In the genomic region with DNA sequence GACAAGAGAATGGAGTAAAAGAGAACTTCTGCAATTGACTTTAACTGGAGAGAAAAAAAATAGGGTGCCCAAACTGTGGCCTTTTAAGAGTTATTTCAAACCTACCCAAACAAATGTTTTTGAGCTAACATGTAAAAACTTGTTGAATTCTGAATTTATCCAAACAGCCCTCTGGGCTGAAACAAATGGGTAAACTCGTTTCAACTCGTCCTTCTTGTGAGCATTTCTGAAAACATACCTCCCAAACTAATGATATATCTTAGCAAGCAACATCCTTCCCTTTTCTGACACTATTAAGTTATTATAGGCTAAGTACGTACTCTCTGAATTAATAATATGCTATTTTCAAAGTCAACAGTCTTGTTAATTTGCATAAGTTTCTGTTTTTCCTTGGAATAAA, we compare ENCODE assay signal across 23 cellular contexts.
DNase-seq lines count a peak whose midpoint lies in the region; ATAC-seq and TF ChIP-seq lines count a peak whose summit lies in the region.
"Had no signal": no experiment of that assay in that cellular context is flagged by ENCODE, and none has a peak within 500 bp of the region (broad histone marks: within the 10 kb centered on the region; RNA-seq: fewer than 3 reads in every experiment).

No MANE protein-coding gene starts in this region.

- POLR2A ChIA-PET in RWPE1 (lab: Yijun Ruan, JAX; ENCODE audit: low non-redundant PET), result no interaction called here

- H2AFZ ChIP-seq in osteoblast (ENCODE audit: low read length), result no peak overlapping the region
- H2AFZ ChIP-seq: PC-9 had no signal

- no peak overlapping the region for H3K4me3 ChIP-seq in osteoblast (ENCODE audit: insufficient read depth, low read length)
- no peak overlapping the region for H3K4me3 ChIP-seq in tibial artery
- H3K4me3 ChIP-seq: PC-9 had no signal

- peak; percentile 57 for ATAC-seq in esophagus mucosa
- ATAC-seq: HepG2 had no signal

- DNase-seq in NCI-H2171 treated with DMSO at 0.1 percent for 48 hours (lab: John Stamatoyannopoulos, UW) (peak; percentile 23), NCI-H2171 (lab: John Stamatoyannopoulos, UW) (no peak), RWPE1 (ENCODE audit: low spot score) (peak; percentile 38), osteoblast (ENCODE audit: insufficient read length, low spot score, missing footprints) (peak; percentile 62), foreskin melanocyte (no peak), tibial artery (no peak)
- no peak for DNase-seq in stimulated activated naive CD4-positive, alpha-beta T cell treated with Interleukin-2 at 50 U/mL for 16 hours (lab: John Stamatoyannopoulos, UW)
- DNase-seq: 8988T; ACHN; BE2C; Calu3; CD8-positive, alpha-beta memory T cell; Kasumi-1; MV-4-11; NCI-H2081; NCI-H446; NCI-H524 treated with DMSO at 0.1 percent for 48 hours; NCI-H82; NK-92 treated with Interleukin-12 subunit alpha and Interleukin-12 subunit beta, amount 100 ng/mL, for 24 hours; PC-9; SHP77 had no signal

- intact Hi-C loops in tibial artery (cut with DNase I; ENCODE audit: low total_unique reads), result no loop called here

- H4K20me1 ChIP-seq in osteoblast (ENCODE audit: insufficient read depth, low read length), result no peaks in the 10 kb centered on the region

- H3K36me3 ChIP-seq in osteoblast (ENCODE audit: insufficient read depth, low read length), result no peaks in the 10 kb centered on the region
- no peaks in the 10 kb centered on the region for H3K36me3 ChIP-seq in tibial artery
- H3K36me3 ChIP-seq: BE2C had no signal

- CTCF ChIA-PET in RWPE1 (lab: Yijun Ruan, JAX), result no interaction called here

- H3K9me3 ChIP-seq in osteoblast (ENCODE audit: low read depth, low read length) (no peaks in the 10 kb centered on the region), tibial artery (peaks cover 0 to 4% (median 0%) of the 10 kb centered on the region in 3 donors)
- H3K9me3 ChIP-seq: BE2C had no signal

- no peaks in the 10 kb centered on the region for H3K27me3 ChIP-seq in osteoblast (ENCODE audit: insufficient read depth, low read length)
- H3K27me3 ChIP-seq in tibial artery, result no peaks in the 10 kb centered on the region
- H3K27me3 ChIP-seq: BE2C had no signal

- TF ChIP-seq CTCF in RWPE1 (conservative IDR thresholded peaks at IDR 0.05; ENCODE audit: low read depth) (no peak), osteoblast (IDR thresholded peaks at IDR 0.05; ENCODE audit: extremely low read depth, low read depth, low read length) (no peak), tibial artery (IDR thresholded peaks at IDR 0.05) (no peak)

- H3K4me2 ChIP-seq in osteoblast (ENCODE audit: insufficient read depth, low read length), result no peak overlapping the region
- H3K4me2 ChIP-seq: PC-9 had no signal

- H3K27ac ChIP-seq in RWPE1 (no peak overlapping the region), osteoblast (ENCODE audit: low read depth, low read length) (no peak overlapping the region), tibial artery (no peak overlapping the region)
- H3K27ac ChIP-seq: PC-9 had no signal

- H3K79me2 ChIP-seq in osteoblast (ENCODE audit: insufficient read depth, low read length), result no peaks in the 10 kb centered on the region

- H3K4me1 ChIP-seq in osteoblast (ENCODE audit: insufficient read depth, low read length) (no peaks in the 10 kb centered on the region), tibial artery (peaks cover 0 to 5% (median 0%) of the 10 kb centered on the region in 4 donors)
- H3K4me1 ChIP-seq: BE2C had no signal

Comparison
In these comparisons a context has a peak if more than half of its experiments do, and no peak if none do; other contexts are left out.
1. DNase-seq: peak in NCI-H2171 treated with DMSO at 0.1 percent for 48 hours (single experiment), RWPE1 (single experiment) and osteoblast (single experiment); none in NCI-H2171 (single experiment), foreskin melanocyte (single experiment), stimulated activated naive CD4-positive, alpha-beta T cell treated with Interleukin-2 at 50 U/mL for 16 hours (single experiment) and tibial artery (0 of 2).